ENCODE assay signal across 1 cellular context in genomic region chr1:150061632-150062101, GRCh38.
TF ChIP-seq lines count a peak whose summit lies in the region.

No MANE protein-coding gene starts in this region.

TF ChIP-seq in K562, 482 proteins besides CTCF, POLR2A, EP300 and RAD21 (continued from another document):
- TF ChIP-seq PKNOX1 (IDR thresholded peaks at IDR 0.05), result peak; percentile 88
- no peak for TF ChIP-seq HSF4 (CRISPR knock-in tag; IDR thresholded peaks at IDR 0.05; ENCODE audit: borderline replicate concordance)
- TF ChIP-seq ARHGAP35 (IDR thresholded peaks at IDR 0.05; ENCODE audit: partially characterized antibody), result peak; percentile 59
TF ChIP-seq in K562: peak in this region for 5.
